20 cellular contexts compared by ENCODE assay signal in the genomic region with DNA sequence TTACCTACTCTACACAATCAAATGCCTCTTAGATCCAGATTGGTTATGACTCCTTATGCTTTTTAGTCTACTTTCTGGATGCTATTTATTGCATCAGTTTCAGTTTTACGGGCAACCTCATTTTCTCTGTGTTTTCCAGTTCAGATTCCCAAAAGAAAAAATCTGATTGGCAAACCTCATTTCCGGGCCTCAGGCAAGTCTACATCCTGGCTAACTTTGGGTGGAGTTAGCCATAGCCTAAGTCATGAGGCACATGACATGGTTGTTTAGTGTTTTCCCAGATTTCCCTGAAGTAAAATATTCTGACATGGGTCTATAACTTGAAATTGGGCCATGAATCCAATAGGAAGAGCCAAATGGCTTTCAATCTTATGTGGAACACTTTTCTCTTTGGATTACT.
"Had no signal": no experiment of that assay in that cellular context is flagged by ENCODE, and none has a peak within 500 bp of the region (broad histone marks: within the 10 kb centered on the region; RNA-seq: fewer than 3 reads in every experiment).

No MANE protein-coding gene starts in this region.

- H3K27me3 Mint-ChIP-seq: stimulated activated memory B cell treated with anti-CD40 and anti-IgM and Interleukin-4, amounts not matched to agents 10 μg/mL and 1 μg/mL and 100 μg/mL, for 72 hours; stimulated activated naive CD8-positive, alpha-beta T cell treated with anti-CD3 and anti-CD28 coated beads, Interleukin-15, Interleukin-2, amounts not matched to agents 100 ng/mL and 50 ng/mL, for 24 hours had no signal

- H3K27me3 ChIP-seq: gastroesophageal sphincter, spleen, tibial artery, upper lobe of left lung, uterus had no signal

- H3K27ac Mint-ChIP-seq: immature natural killer cell; stimulated activated memory B cell treated with anti-CD40 and anti-IgM and Interleukin-4, amounts not matched to agents 10 μg/mL and 1 μg/mL and 100 μg/mL, for 72 hours; stimulated activated naive CD8-positive, alpha-beta T cell treated with anti-CD3 and anti-CD28 coated beads, Interleukin-15, Interleukin-2, amounts not matched to agents 100 ng/mL and 50 ng/mL, for 24 hours had no signal

- H3K36me3 Mint-ChIP-seq: immature natural killer cell; naive thymus-derived CD8-positive, alpha-beta T cell; stimulated activated memory B cell treated with anti-CD40 and anti-IgM and Interleukin-4, amounts not matched to agents 10 μg/mL and 1 μg/mL and 100 μg/mL, for 72 hours had no signal

- H3K36me3 ChIP-seq: gastroesophageal sphincter, spleen, tibial artery, upper lobe of left lung, uterus had no signal

- H3K4me1 Mint-ChIP-seq: immature natural killer cell; naive thymus-derived CD8-positive, alpha-beta T cell; stimulated activated memory B cell treated with anti-CD40 and anti-IgM and Interleukin-4, amounts not matched to agents 10 μg/mL and 1 μg/mL and 100 μg/mL, for 72 hours had no signal

- H3K4me1 ChIP-seq: gastroesophageal sphincter, spleen, upper lobe of left lung, uterus had no signal

- DNase-seq: effector memory CD4-positive, alpha-beta T cell; glutamatergic neuron; immature natural killer cell; kidney; left cardiac atrium; mucosa of descending colon; naive thymus-derived CD8-positive, alpha-beta T cell; posterior cingulate gyrus; spleen; stimulated activated CD4-positive, alpha-beta T cell treated with anti-CD3 and anti-CD28 coated beads, Interleukin-15, amount 100 ng/mL, for 24 hours; stimulated activated CD4-positive, alpha-beta T cell treated with anti-CD3 and anti-CD28 coated beads, Interleukin-1b, Interleukin-23, amount 100 ng/mL, for 48 hours; stimulated activated CD4-positive, alpha-beta T cell treated with anti-CD3 and anti-CD28 coated beads, Interleukin-4, amount 100 ng/mL, for 24 hours; tibial artery; upper lobe of left lung; uterus had no signal

- H3K27ac ChIP-seq: gastroesophageal sphincter, spleen, tibial artery, upper lobe of left lung, uterus had no signal

- H3K9me3 ChIP-seq: gastroesophageal sphincter, mucosa of descending colon, spleen, tibial artery, upper lobe of left lung, uterus had no signal

- ATAC-seq: esophagus mucosa; gastroesophageal sphincter; left cardiac atrium; mucosa of descending colon; naive thymus-derived CD8-positive, alpha-beta T cell; sciatic nerve; stimulated activated memory B cell treated with anti-CD40 and anti-IgM and Interleukin-4, amounts not matched to agents 10 μg/mL and 1 μg/mL and 100 μg/mL, for 72 hours had no signal

- H3K9me3 Mint-ChIP-seq: immature natural killer cell; stimulated activated naive CD8-positive, alpha-beta T cell treated with anti-CD3 and anti-CD28 coated beads, Interleukin-15, Interleukin-2, amounts not matched to agents 100 ng/mL and 50 ng/mL, for 24 hours had no signal

- H3K4me3 ChIP-seq: gastroesophageal sphincter, mucosa of descending colon, spleen, tibial artery, upper lobe of left lung, uterus had no signal

- H3K4me3 Mint-ChIP-seq: immature natural killer cell; naive thymus-derived CD8-positive, alpha-beta T cell; stimulated activated memory B cell treated with anti-CD40 and anti-IgM and Interleukin-4, amounts not matched to agents 10 μg/mL and 1 μg/mL and 100 μg/mL, for 72 hours; stimulated activated naive CD8-positive, alpha-beta T cell treated with anti-CD3 and anti-CD28 coated beads, Interleukin-15, Interleukin-2, amounts not matched to agents 100 ng/mL and 50 ng/mL, for 24 hours had no signal
